1 cellular context compared by ENCODE assay signal in genomic region chr1:223716302-223716862, GRCh38.
TF ChIP-seq lines count a peak whose summit lies in the region.

No MANE protein-coding gene starts in this region.

TF ChIP-seq in HCT116, 20 proteins besides CTCF, POLR2A, EP300 and RAD21 (continued from another document):
- TF ChIP-seq CBX3 (IDR thresholded peaks at IDR 0.05; ENCODE audit: low read depth): no peak
- no peak for TF ChIP-seq ATF3 (IDR thresholded peaks at IDR 0.05)
- no peak for TF ChIP-seq EZH2phosphoT487 (IDR thresholded peaks at IDR 0.05; ENCODE audit: borderline replicate concordance)
- no peak for TF ChIP-seq POLR2AphosphoS5 (IDR thresholded peaks at IDR 0.05; ENCODE audit: low read depth, low read length)
- TF ChIP-seq ZFX (IDR thresholded peaks at IDR 0.05): no peak
- TF ChIP-seq EZH2 (IDR thresholded peaks at IDR 0.05): no peak
- no peak for TF ChIP-seq SIN3A (IDR thresholded peaks at IDR 0.05; ENCODE audit: low read depth)
- TF ChIP-seq ELF1 (IDR thresholded peaks at IDR 0.05; ENCODE audit: borderline replicate concordance, low read depth): no peak
- no peak for TF ChIP-seq CEBPB (IDR thresholded peaks at IDR 0.05; ENCODE audit: low read depth)
- no peak for TF ChIP-seq ZNF274 (IDR thresholded peaks at IDR 0.05; ENCODE audit: low read depth, low read length)
- TF ChIP-seq SP1 (IDR thresholded peaks at IDR 0.05; ENCODE audit: low read depth): no peak
- TF ChIP-seq MAX (IDR thresholded peaks at IDR 0.05): no peak
- TF ChIP-seq ZBTB33 (IDR thresholded peaks at IDR 0.05; ENCODE audit: extremely low read depth, insufficient replicate concordance, low read length): no peak
